In genomic region chr7:140653319-140654108, GRCh38 we compare ENCODE assay signal across 8 cellular contexts. TPM values are rescaled to one million over a fixed set of nuclear protein-coding genes. Genes with fewer than 3 reads are reported as not detected.
DNase-seq lines count a peak whose midpoint lies in the region; ATAC-seq, FAIRE-seq and TF ChIP-seq lines count a peak whose summit lies in the region.

No MANE protein-coding gene starts in this region.

- TF ChIP-seq RAD21 in Ishikawa (IDR thresholded peaks at IDR 0.05; ENCODE audit: low read depth): peak; percentile 98

- no peak for ATAC-seq in HG02884 (IDR thresholded peaks at IDR 0.05; ENCODE audit: unreplicated experiment)

- peak; percentile 90 for TF ChIP-seq CTCF in kidney (IDR thresholded peaks at IDR 0.05; ENCODE audit: borderline replicate concordance, extremely low read depth, insufficient read depth)

- no peaks in the 10 kb centered on the region for H3K36me3 ChIP-seq in kidney (ENCODE audit: control insufficient read depth in 1 of 2, insufficient read depth in 2 of 2, low read length in 2 of 2)

- DNase-seq in DMS153 (lab: John Stamatoyannopoulos, UW): peak; percentile 50
- DNase-seq in OCI-M2 (lab: John Stamatoyannopoulos, UW; ENCODE audit: unreplicated experiment): peak; percentile 50
- peak; percentile 34 for DNase-seq in central memory CD4-positive, alpha-beta T cell
- no peak for DNase-seq in kidney
- DNase-seq in stimulated activated naive CD4-positive, alpha-beta T cell treated with Interleukin-2 at 50 U/mL for 16 hours (lab: John Stamatoyannopoulos, UW): peak; percentile 4
- no peak for DNase-seq in GDM1 (lab: John Stamatoyannopoulos, UW)

- intact Hi-C loops in kidney (cut with DNase I): loop anchor here (5.0 kb wide), 1 partner anchor 136 kb away; no protein-coding TSS in a partner anchor

- no peak overlapping the region for H3K4me3 ChIP-seq in kidney (ENCODE audit: low read length in 2 of 2)

- H3K4me1 ChIP-seq in kidney (ENCODE audit: control insufficient read depth in 1 of 2, insufficient read depth in 1 of 2, low read depth in 1 of 2, low read length in 2 of 2): peaks cover 5 to 8% of the 10 kb centered on the region in 2 donors

- FAIRE-seq in kidney (lab: Jason Lieb, UNC): no peak

- TF ChIP-seq EP300 in Ishikawa (IDR thresholded peaks at IDR 0.05; ENCODE audit: borderline replicate concordance): no peak

- H3K9me3 ChIP-seq in kidney (ENCODE audit: control insufficient read depth in 1 of 2, low read length in 2 of 2): no peaks in the 10 kb centered on the region

- H3K27ac ChIP-seq in kidney (ENCODE audit: low read depth in 2 of 2, low read length in 2 of 2): no peak overlapping the region

- no peak overlapping the region for H3K9ac ChIP-seq in kidney (ENCODE audit: low read length in 2 of 2)

TF ChIP-seq in Ishikawa, 13 proteins besides CTCF, POLR2A, EP300 and RAD21:
- TF ChIP-seq NFIC (IDR thresholded peaks at IDR 0.05): no peak
- TF ChIP-seq TCF12 (IDR thresholded peaks at IDR 0.05; ENCODE audit: low read depth): no peak
- TF ChIP-seq CREB1 (IDR thresholded peaks at IDR 0.05; ENCODE audit: low read depth): no peak
- no peak; the same call in 1 of the 2 replicates for TF ChIP-seq USF1 (IDR thresholded peaks at IDR 0.05)
- no peak for TF ChIP-seq YY1 (IDR thresholded peaks at IDR 0.05; ENCODE audit: low read depth)
- TF ChIP-seq TEAD4 (IDR thresholded peaks at IDR 0.05): no peak
TF ChIP-seq in Ishikawa: peak in this region for 0.

RNA-seq across cellular contexts. Expression of gene DENND2A, which starts 12.9 kb away (rescaled TPM):
- total RNA-seq in kidney: 18.0 TPM
- 6.5 TPM for polyA plus RNA-seq in kidney (ENCODE audit: insufficient read depth, low read depth, low replicate concordance)

RNA-seq across cellular contexts. Expression of gene ADCK2, which starts 19.2 kb away (rescaled TPM):
- 18.7 TPM for total RNA-seq in kidney
- 18.8 TPM for polyA plus RNA-seq in kidney (ENCODE audit: insufficient read depth, low read depth, low replicate concordance)

RNA-seq across cellular contexts. Expression of gene NDUFB2, which starts 43.0 kb away (rescaled TPM):
- total RNA-seq in kidney: 255 TPM
- polyA plus RNA-seq in kidney (ENCODE audit: insufficient read depth, low read depth, low replicate concordance): 998 TPM

Comparison
In these comparisons a context has a peak if more than half of its experiments do, and no peak if none do; other contexts are left out.
1. DNase-seq: peak in DMS153 (single experiment), OCI-M2 (single experiment), central memory CD4-positive, alpha-beta T cell (single experiment) and stimulated activated naive CD4-positive, alpha-beta T cell treated with Interleukin-2 at 50 U/mL for 16 hours (single experiment); none in kidney (single experiment) and GDM1 (single experiment).